Comparison of ENCODE assay signal across 18 cellular contexts in genomic region chr6:44179072-44179536, GRCh38. TPM values are rescaled to one million over a fixed set of nuclear protein-coding genes. Genes with fewer than 3 reads are reported as not detected.
DNase-seq lines count a peak whose midpoint lies in the region; ATAC-seq and TF ChIP-seq lines count a peak whose summit lies in the region.
"Had no signal": no experiment of that assay in that cellular context is flagged by ENCODE, and none has a peak within 500 bp of the region (broad histone marks: within the 10 kb centered on the region; RNA-seq: fewer than 3 reads in every experiment).

No MANE protein-coding gene starts in this region.

- peaks cover 7% of the 10 kb centered on the region for H3K27me3 Mint-ChIP-seq in endothelial cell (ENCODE audit: unreplicated experiment)
- H3K27me3 Mint-ChIP-seq in mesothelial cell of epicardium (ENCODE audit: low read depth) = no peaks in the 10 kb centered on the region
- H3K27me3 Mint-ChIP-seq: activated naive CD8-positive, alpha-beta T cell had no signal

- peak; percentile 59 for ATAC-seq in PC-3
- ATAC-seq in GM21390 (IDR thresholded peaks at IDR 0.05; ENCODE audit: unreplicated experiment) = no peak
- no peak for ATAC-seq in GM19328 (IDR thresholded peaks at IDR 0.05; ENCODE audit: unreplicated experiment)
- ATAC-seq: activated CD4-positive, CD25-positive, alpha-beta regulatory T cell treated with anti-CD3 and anti-CD28 coated beads, Interleukin-2, amount 50 U/mL, for 24 hours had no signal

- H3K27ac ChIP-seq in PC-3 (ENCODE audit: low read length) = 0 out of 2 replicates have a peak overlapping the region, but pooled peaks have one; percentile 7
- H3K27ac ChIP-seq: left lung, SK-N-MC, suprapubic skin had no signal

- peak; percentile 67 for DNase-seq in ELR (ENCODE audit: low read depth)
- peak; percentile 40 for DNase-seq in PC-3
- DNase-seq in endothelial cell (ENCODE audit: low spot score) = no peak
- no peak for DNase-seq in mesothelial cell of epicardium (ENCODE audit: low spot score in 2 of 2, unreplicated experiment in 2 of 2)
- DNase-seq in foreskin melanocyte = no peak
- DNase-seq: brain microvascular endothelial cell, NCI-H1436 treated with DMSO at 0.1 percent for 48 hours, retina, T-helper 9 cell had no signal

- no peaks in the 10 kb centered on the region for H3F3A ChIP-seq in PC-3 (ENCODE audit: low read length, unreplicated experiment)

- no peaks in the 10 kb centered on the region for H3K9me2 ChIP-seq in PC-3 (replicated peaks; ENCODE audit: low read length)

- H3K36me3 ChIP-seq in PC-3 (ENCODE audit: low read depth, low read length) = no peaks in the 10 kb centered on the region
- H3K36me3 ChIP-seq: brain microvascular endothelial cell, left lung, suprapubic skin had no signal

- no peak overlapping the region for H2AFZ ChIP-seq in PC-3 (ENCODE audit: low read length)

- H3K27ac Mint-ChIP-seq in endothelial cell (ENCODE audit: unreplicated experiment) = peak overlapping the region; percentile 49
- peak overlapping the region; percentile 4 for H3K27ac Mint-ChIP-seq in mesothelial cell of epicardium
- H3K27ac Mint-ChIP-seq: activated naive CD8-positive, alpha-beta T cell; activated T-helper 1 cell treated with anti-CD3 and anti-CD28 coated beads, Interleukin-12 subunit alpha, Interleukin-12 subunit beta, Interleukin-2, Interleukin-4 antibody, amounts not matched to agents 30 ng/mL and 10 ng/mL and 1 ng/mL, durations not matched to agents 14 hours and 24 hours and 36 hours had no signal

- H3K79me2 ChIP-seq in PC-3 (ENCODE audit: low read length) = no peaks in the 10 kb centered on the region

- H3K4me1 Mint-ChIP-seq in endothelial cell (ENCODE audit: unreplicated experiment) (peaks cover 46% of the 10 kb centered on the region), mesothelial cell of epicardium (no peaks in the 10 kb centered on the region)

- H4K20me1 ChIP-seq in PC-3 (ENCODE audit: low read length) = no peaks in the 10 kb centered on the region

- H3K36me3 Mint-ChIP-seq in endothelial cell (ENCODE audit: low read depth, unreplicated experiment) = no peaks in the 10 kb centered on the region
- H3K36me3 Mint-ChIP-seq in mesothelial cell of epicardium = no peaks in the 10 kb centered on the region
- H3K36me3 Mint-ChIP-seq: activated naive CD8-positive, alpha-beta T cell had no signal

- TF ChIP-seq CTCF in PC-3 (conservative IDR thresholded peaks at IDR 0.05; ENCODE audit: low read depth, low read length) = no peak
- TF ChIP-seq CTCF in endothelial cell (IDR thresholded peaks at IDR 0.05; ENCODE audit: unreplicated experiment) = no peak
- TF ChIP-seq CTCF in mesothelial cell of epicardium (IDR thresholded peaks at IDR 0.05; ENCODE audit: unreplicated experiment) = no peak

- intact Hi-C loops in PC-3 (cut with micrococcal nuclease) = no loop called here

- POLR2A ChIA-PET in PC-3 (lab: Charles Lee; ENCODE audit: unreplicated experiment) = interaction anchor here (0.6 kb wide), 1 partner anchor 11 kb away, joined by 13 read pairs; no protein-coding TSS in a partner anchor

- BruUV-seq in PC-3 (replicated peaks; lab: Mats Ljungman, UMichigan) = no TSS peak

- H3K4me3 Mint-ChIP-seq in endothelial cell (ENCODE audit: unreplicated experiment) (no peak overlapping the region), mesothelial cell of epicardium (no peak overlapping the region)
- H3K4me3 Mint-ChIP-seq: activated naive CD8-positive, alpha-beta T cell; activated T-helper 1 cell treated with anti-CD3 and anti-CD28 coated beads, Interleukin-12 subunit alpha, Interleukin-12 subunit beta, Interleukin-2, Interleukin-4 antibody, amounts not matched to agents 30 ng/mL and 10 ng/mL and 1 ng/mL, durations not matched to agents 14 hours and 24 hours and 36 hours had no signal

- H3K27me3 ChIP-seq in PC-3 (ENCODE audit: low read length) = no peaks in the 10 kb centered on the region
- H3K27me3 ChIP-seq: brain microvascular endothelial cell, left lung, suprapubic skin had no signal

- peak overlapping the region; percentile 41 for H3K4me2 ChIP-seq in PC-3 (ENCODE audit: low read length)

- H3K9me3 ChIP-seq in PC-3 (ENCODE audit: low read length) = no peaks in the 10 kb centered on the region
- H3K9me3 ChIP-seq: left lung, suprapubic skin had no signal

- H3K4me1 ChIP-seq in PC-3 (ENCODE audit: insufficient read depth, low read length) = peaks cover 17% of the 10 kb centered on the region

- H3K9me3 Mint-ChIP-seq in endothelial cell (ENCODE audit: unreplicated experiment) (no peaks in the 10 kb centered on the region), mesothelial cell of epicardium (no peaks in the 10 kb centered on the region)
- H3K9me3 Mint-ChIP-seq: activated T-helper 1 cell treated with anti-CD3 and anti-CD28 coated beads, Interleukin-12 subunit alpha, Interleukin-12 subunit beta, Interleukin-2, Interleukin-4 antibody, amounts not matched to agents 30 ng/mL and 10 ng/mL and 1 ng/mL, durations not matched to agents 14 hours and 24 hours and 36 hours had no signal

- CTCF ChIA-PET in PC-3 (lab: Charles Lee) = no interaction called here

- H3K9ac ChIP-seq in PC-3 (ENCODE audit: low read length) = no peak overlapping the region

- no peak overlapping the region for H3K4me3 ChIP-seq in PC-3 (ENCODE audit: low read length)
- H3K4me3 ChIP-seq: left lung, SK-N-MC, suprapubic skin had no signal

RNA-seq across cellular contexts. Expression of gene CAPN11, which starts 20.5 kb away (rescaled TPM):
- total RNA-seq in PC-3 (2014; rRNA removed) (not detected in 2 replicates), endothelial cell (ENCODE audit: unreplicated experiment) (2.3 TPM), mesothelial cell of epicardium (not detected in 3 replicates)
- total RNA-seq: activated CD8-positive, alpha-beta memory T cell treated with anti-CD3 and anti-CD28 coated beads for 36 hours; activated T-helper 1 cell treated with anti-CD3 and anti-CD28 coated beads, Interleukin-12 subunit alpha, Interleukin-12 subunit beta, Interleukin-2, Interleukin-4 antibody, amounts not matched to agents 30 ng/mL and 10 ng/mL and 1 ng/mL, durations not matched to agents 14 hours and 24 hours and 36 hours had no signal

RNA-seq across cellular contexts. Expression of gene MYMX, which starts 37.6 kb away (rescaled TPM):
- total RNA-seq in PC-3 (2014; rRNA removed) = not detected in 2 replicates
- 11.2 TPM for total RNA-seq in endothelial cell (ENCODE audit: unreplicated experiment)
- not detected in 3 replicates for total RNA-seq in mesothelial cell of epicardium
- total RNA-seq: activated CD8-positive, alpha-beta memory T cell treated with anti-CD3 and anti-CD28 coated beads for 36 hours; activated T-helper 1 cell treated with anti-CD3 and anti-CD28 coated beads, Interleukin-12 subunit alpha, Interleukin-12 subunit beta, Interleukin-2, Interleukin-4 antibody, amounts not matched to agents 30 ng/mL and 10 ng/mL and 1 ng/mL, durations not matched to agents 14 hours and 24 hours and 36 hours; suprapubic skin had no signal

RNA-seq across cellular contexts. Expression of gene SLC29A1, which starts 44.3 kb away (rescaled TPM):
- total RNA-seq in PC-3 (2014; rRNA removed) (54.7 and 60.4 TPM in 2 replicates), endothelial cell (ENCODE audit: unreplicated experiment) (142 TPM), mesothelial cell of epicardium (13.2 to 13.9 TPM (median 13.9 TPM) in 3 replicates)

RNA-seq across cellular contexts. Expression of gene TMEM63B, which starts 51.8 kb away (rescaled TPM):
- total RNA-seq in PC-3 (2014; rRNA removed) = 23.6 and 26.9 TPM in 2 replicates
- total RNA-seq in endothelial cell (ENCODE audit: unreplicated experiment) = 33.4 TPM
- total RNA-seq in mesothelial cell of epicardium = 44.7 to 54.9 TPM (median 49.3 TPM) in 3 replicates

RNA-seq across cellular contexts. Expression of gene MRPL14, which starts 51.9 kb away (rescaled TPM):
- total RNA-seq in PC-3 (2014; rRNA removed) (164 and 192 TPM in 2 replicates), endothelial cell (ENCODE audit: unreplicated experiment) (30.3 TPM), mesothelial cell of epicardium (46.9 to 50.9 TPM (median 49.5 TPM) in 3 replicates)

Comparison
In these comparisons a context has a peak if more than half of its experiments do, and no peak if none do; other contexts are left out.
1. DNase-seq: peak in ELR (single experiment) and PC-3 (single experiment); none in endothelial cell (single experiment), mesothelial cell of epicardium (0 of 2) and foreskin melanocyte (single experiment).
2. RNA of gene MYMX, which starts 37.6 kb away (total RNA-seq): 11.2 TPM in endothelial cell (single experiment); not detected in PC-3 and not detected in mesothelial cell of epicardium; every median in the first group is over 10 times any median in the second.